In the genomic region with DNA sequence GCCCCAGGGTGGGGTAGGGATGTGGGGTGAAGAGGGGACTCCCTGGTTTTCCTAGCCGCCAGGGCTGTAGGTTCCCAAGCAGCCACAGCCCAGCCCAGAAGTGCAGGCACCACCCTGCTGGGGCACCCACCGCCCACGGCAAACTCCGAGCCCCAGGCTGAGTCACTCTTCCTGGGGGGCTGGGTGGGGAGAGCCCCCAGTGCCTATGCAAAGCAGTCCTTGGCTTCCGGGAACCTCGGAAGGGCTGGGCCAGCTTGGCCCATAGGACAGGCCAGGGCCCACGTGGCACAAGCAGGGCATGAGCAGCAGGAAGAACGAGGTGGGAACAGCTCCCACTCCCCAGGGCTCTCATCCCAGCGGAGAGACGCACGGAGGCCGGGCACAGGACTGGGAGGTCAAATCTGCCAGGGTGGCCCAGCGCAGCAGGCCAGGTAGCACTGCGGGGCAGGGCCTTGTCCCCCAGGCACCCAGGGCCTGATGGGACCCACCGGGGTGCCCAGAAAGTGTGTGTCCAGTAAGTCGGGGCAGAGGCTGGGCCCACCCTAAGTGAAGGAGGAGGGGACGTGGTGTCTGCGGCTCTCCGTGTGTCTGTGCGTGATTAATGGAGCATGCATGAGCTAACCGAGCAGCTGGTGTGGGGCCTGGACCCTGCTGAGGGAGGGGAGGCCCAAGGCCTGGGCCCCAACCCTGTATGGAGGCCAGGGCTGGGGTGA, we compare ENCODE assay signal across 10 cellular contexts. TPM values are rescaled to one million over a fixed set of nuclear protein-coding genes. Genes with fewer than 3 reads are reported as not detected.
DNase-seq lines count a peak whose midpoint lies in the region; ATAC-seq and TF ChIP-seq lines count a peak whose summit lies in the region.
"Had no signal": no experiment of that assay in that cellular context is flagged by ENCODE, and none has a peak within 500 bp of the region (broad histone marks: within the 10 kb centered on the region; RNA-seq: fewer than 3 reads in every experiment).

No MANE protein-coding gene starts in this region.

- H3K4me3 Mint-ChIP-seq in MCF 10A (ENCODE audit: unreplicated experiment): no peak overlapping the region

- H3K27ac ChIP-seq in breast epithelium: no peak overlapping the region
- H3K27ac ChIP-seq in transverse colon: no peak overlapping the region

- TF ChIP-seq CTCF in MCF 10A (IDR thresholded peaks at IDR 0.05; ENCODE audit: unreplicated experiment) (no peak), breast epithelium (IDR thresholded peaks at IDR 0.05) (no peak), mucosa of descending colon (IDR thresholded peaks at IDR 0.05) (no peak), transverse colon (IDR thresholded peaks at IDR 0.05) (no peak)

- POLR2A ChIA-PET in MCF 10A (lab: Yijun Ruan, JAX): no interaction called here

- H3K4me1 ChIP-seq in breast epithelium (no peaks in the 10 kb centered on the region), mucosa of descending colon (ENCODE audit: low read depth) (peaks cover 5% of the 10 kb centered on the region), transverse colon (peaks cover 0 to 12% (median 7%) of the 10 kb centered on the region in 4 donors)

- intact Hi-C loops in MCF 10A (cut with micrococcal nuclease): no loop called here
- intact Hi-C loops in breast epithelium (cut with DNase I; ENCODE audit: low total_unique reads): no loop called here
- intact Hi-C loops in mucosa of descending colon (cut with DNase I, micrococcal nuclease): no loop called here
- intact Hi-C loops in transverse colon (cut with DNase I; ENCODE audit: low total_unique reads): no loop called here

- no peaks in the 10 kb centered on the region for H3K27me3 Mint-ChIP-seq in MCF 10A (ENCODE audit: insufficient read depth, unreplicated experiment)

- WGBS in transverse colon (ENCODE audit: low coverage in 1 of 2), 2 donors: 61% methylated on average over 21 of the region's 21 CpGs; no CpG with 5 or more reads in 1 of the 2 donors

- TF ChIP-seq EP300 in transverse colon (IDR thresholded peaks at IDR 0.05; ENCODE audit: low read depth): no peak

- ATAC-seq in mucosa of descending colon: peak; percentile 25

- no peaks in the 10 kb centered on the region for H3K36me3 ChIP-seq in breast epithelium
- H3K36me3 ChIP-seq in mucosa of descending colon (ENCODE audit: low read depth): no peaks in the 10 kb centered on the region
- H3K36me3 ChIP-seq in transverse colon: no peaks in the 10 kb centered on the region

- H3K4me3 ChIP-seq in breast epithelium (no peak overlapping the region), mucosa of descending colon (no peak overlapping the region), transverse colon (no peak overlapping the region)

- no peaks in the 10 kb centered on the region for H3K9me3 Mint-ChIP-seq in MCF 10A (ENCODE audit: unreplicated experiment)

- in situ Hi-C loops in transverse colon (cut with MboI; ENCODE audit: low pct_ligation_motif_present in 1 of 4, low pct_unique_long_range_greater_than_20kb in 1 of 4, low sequenced_read_pairs in 3 of 4): no loop called here

- H3K36me3 Mint-ChIP-seq in MCF 10A (ENCODE audit: insufficient read depth, unreplicated experiment): no peaks in the 10 kb centered on the region

- H3K27me3 ChIP-seq in breast epithelium (peaks cover 8 to 59% of the 10 kb centered on the region in 2 donors), transverse colon (peaks cover 71% of the 10 kb centered on the region)

- TF ChIP-seq POLR2A in breast epithelium (IDR thresholded peaks at IDR 0.05): no peak
- no peak for TF ChIP-seq POLR2A in transverse colon (IDR thresholded peaks at IDR 0.05)

- H3K4me1 Mint-ChIP-seq in MCF 10A (ENCODE audit: insufficient read depth, unreplicated experiment): no peaks in the 10 kb centered on the region

- no TSS peak for BruUV-seq in MCF 10A (replicated peaks; lab: Mats Ljungman, UMichigan)

- H3K9me3 ChIP-seq in breast epithelium (no peaks in the 10 kb centered on the region), mucosa of descending colon (no peaks in the 10 kb centered on the region), transverse colon (no peaks in the 10 kb centered on the region)

- H3K27ac Mint-ChIP-seq in MCF 10A (ENCODE audit: low read depth, unreplicated experiment): no peak overlapping the region

- DNase-seq in MCF 10A (ENCODE audit: unreplicated experiment) (peak; percentile 81), breast epithelium (ENCODE audit: low spot score in 2 of 2) (no peak), mucosa of descending colon (peak in 1 of 3 donors; percentile 51), transverse colon (peak; percentile 11), NCI-H2081 (lab: John Stamatoyannopoulos, UW) (no peak), retina (no peak), NCI-H69 (lab: John Stamatoyannopoulos, UW) (no peak)
- DNase-seq in activated CD8-positive, alpha-beta memory T cell treated with anti-CD3 and anti-CD28 coated beads, Interleukin-2, amount 50 U/mL, for 48 hours: peak; percentile 87
- DNase-seq: hypothalamus, NCI-H1930 had no signal

- CTCF ChIA-PET in MCF 10A (lab: Yijun Ruan, JAX): interaction anchor here (1.2 to 1.8 kb wide), 3 partner anchors 10 to 87 kb away, joined by 3 to 6 read pairs (median 3); no protein-coding TSS in a partner anchor

RNA-seq across cellular contexts. Expression of a gene that starts 4.6 kb away (rescaled TPM):
- total RNA-seq in MCF 10A (2022): not detected in 2 replicates
- total RNA-seq in breast epithelium: not detected
- under 1 TPM in 2 of 3 donors, not detected in 1; 0.09 to 0.43 TPM for total RNA-seq in mucosa of descending colon
- total RNA-seq in transverse colon: 1 to 10 TPM in 2 of 4 donors, under 1 TPM in 2; 0.32 to 2.2 (median 1.3) TPM

RNA-seq across cellular contexts. Expression of a gene that starts 41.0 kb away (rescaled TPM):
- total RNA-seq in MCF 10A (2022) (not detected in 2 replicates), breast epithelium (not detected), mucosa of descending colon (not detected), transverse colon (not detected)

RNA-seq across cellular contexts. Expression of a gene that starts 56.6 kb away (rescaled TPM):
- total RNA-seq in MCF 10A (2022) (56.3 and 73.5 TPM in 2 replicates), breast epithelium (10 to 100 TPM; 63.0 to 92.1 (median 87.1) TPM), mucosa of descending colon (100 to 1,000 TPM in 1 of 3 donors, 10 to 100 TPM in 2; 56.4 to 106 (median 58.7) TPM), transverse colon (100 to 1,000 TPM; 115 to 290 (median 147) TPM)

Comparison
In these comparisons a context has a peak if more than half of its experiments do, and no peak if none do; other contexts are left out.
1. DNase-seq: peak in MCF 10A (single experiment), activated CD8-positive, alpha-beta memory T cell treated with anti-CD3 and anti-CD28 coated beads, Interleukin-2, amount 50 U/mL, for 48 hours (single experiment) and transverse colon (single experiment); none in breast epithelium (0 of 2), NCI-H2081 (0 of 2), retina (single experiment) and NCI-H69 (single experiment).